13 cellular contexts compared by ENCODE assay signal in genomic region chr1:43074244-43074643, GRCh38.
A peak's percentile ranks its signal among the peaks of the same experiment; 100 is the strongest.
DNase-seq lines count a peak whose midpoint lies in the region; ATAC-seq, FAIRE-seq and TF ChIP-seq lines count a peak whose summit lies in the region.
"Had no signal": no experiment of that assay in that cellular context is flagged by ENCODE, and none has a peak within 500 bp of the region (broad histone marks: within the 10 kb centered on the region; RNA-seq: fewer than 3 reads in every experiment).

No MANE protein-coding gene starts in this region.

- no peak overlapping the region for H3K27ac Mint-ChIP-seq in H9
- H3K27ac Mint-ChIP-seq: dendritic cell treated with granulocyte-macrophage colony-stimulating factor and Interleukin-4, amounts not matched to agents 40 ng/mL and 50 ng/mL, for 4 days had no signal

- H2BK15ac ChIP-seq in H9 (ENCODE audit: low read depth, low read length): no peak overlapping the region

- H4K91ac ChIP-seq in H9 (ENCODE audit: insufficient read length, low read depth, low read length): no peak overlapping the region

- no peak overlapping the region for H3T11ph ChIP-seq in H9 (ENCODE audit: low read length)

- H3K23me2 ChIP-seq in H9 (ENCODE audit: insufficient read length, low read depth, low read length, poor library complexity, severe bottlenecking): no peaks in the 10 kb centered on the region

- H3K4me1 Mint-ChIP-seq in H9: peaks cover 32 to 35% of the 10 kb centered on the region in 2 experiments

- DNase-seq in NCI-H1417 (lab: John Stamatoyannopoulos, UW): peak in 2 of 3 experiments; percentile 12 to 34
- no peak for DNase-seq in NCI-H1417 treated with DMSO at 0.1 percent for 48 hours (lab: John Stamatoyannopoulos, UW)
- no peak for DNase-seq in H9
- DNase-seq in left lobe of liver (ENCODE audit: low spot score): no peak
- DNase-seq in GM19239 (ENCODE audit: insufficient read length, low spot score): no peak
- no peak for DNase-seq in caudate nucleus (lab: John Stamatoyannopoulos, UW)
- DNase-seq in GDM1 (lab: John Stamatoyannopoulos, UW): no peak
- DNase-seq: NCI-H524 treated with DMSO at 0.1 percent for 48 hours had no signal

- H3K9ac ChIP-seq in H9 (ENCODE audit: extremely low read depth, insufficient read length, low read length): no peak overlapping the region

- H3K4me2 ChIP-seq in H9 (ENCODE audit: insufficient read depth, insufficient read length, low read length): no peak overlapping the region

- H3K14ac ChIP-seq in H9 (ENCODE audit: insufficient read depth, low read length): no peak overlapping the region

- ATAC-seq in SK-N-SH treated with all-trans-retinoic acid at 6 μM for 48 hours: peak; percentile 66
- peak; percentile 38 for ATAC-seq in left lobe of liver

- no peak overlapping the region for H2BK20ac ChIP-seq in H9 (ENCODE audit: low read depth, low read length, poor library complexity, severe bottlenecking)

- H3K79me1 ChIP-seq in H9 (ENCODE audit: insufficient read depth, low read depth, low read length, poor library complexity, severe bottlenecking): no peaks in the 10 kb centered on the region

- WGBS in H9 (ENCODE audit: extremely low coverage, insufficient read length, low lambda C conversion rate): no CpG with 5 or more reads among the region's 3 CpGs

- H2AFZ ChIP-seq in H9 (ENCODE audit: low read length): no peak overlapping the region

- no peak overlapping the region for H2BK12ac ChIP-seq in H9 (ENCODE audit: insufficient read length, low read depth, low read length)

- H3K56ac ChIP-seq in H9 (ENCODE audit: insufficient read length, low read depth, low read length): no peak overlapping the region

- H3K27ac ChIP-seq in H9 (ENCODE audit: insufficient read length, low read depth, low read length): no peak overlapping the region
- no peak overlapping the region for H3K27ac ChIP-seq in caudate nucleus (ENCODE audit: low read depth, low read length)
- H3K27ac ChIP-seq: adrenal gland, thyroid gland had no signal

- no peak overlapping the region for H3K4ac ChIP-seq in H9 (ENCODE audit: low read depth, low read length)

- no peaks in the 10 kb centered on the region for H3K36me3 Mint-ChIP-seq in H9 (ENCODE audit: insufficient read depth in 1 of 3, low read depth in 3 of 3)
- H3K36me3 Mint-ChIP-seq: mesothelial cell of epicardium had no signal

- H3K4me3 Mint-ChIP-seq in H9: no peak overlapping the region
- H3K4me3 Mint-ChIP-seq: dendritic cell treated with granulocyte-macrophage colony-stimulating factor and Interleukin-4, amounts not matched to agents 40 ng/mL and 50 ng/mL, for 4 days; mesothelial cell of epicardium had no signal

- no peak overlapping the region for H3K23ac ChIP-seq in H9 (ENCODE audit: insufficient read length, low read depth, low read length)

- TF ChIP-seq CTCF in H9 (conservative IDR thresholded peaks at IDR 0.05): peak; percentile 30; the same call in 2 of the 3 replicates

- no peaks in the 10 kb centered on the region for H3K79me2 ChIP-seq in H9 (ENCODE audit: insufficient read depth, low read length)

- no peaks in the 10 kb centered on the region; the same call in 1 of the 2 replicates for H3K27me3 Mint-ChIP-seq in H9 (ENCODE audit: low read depth)

- H4K20me1 ChIP-seq in H9 (ENCODE audit: control insufficient read depth, insufficient read depth, insufficient read length): no peaks in the 10 kb centered on the region

- FAIRE-seq in GM19239 (lab: Jason Lieb, UNC): no peak

- no peak overlapping the region for H2BK5ac ChIP-seq in H9 (ENCODE audit: insufficient read length, low read length)

- H3K18ac ChIP-seq in H9 (ENCODE audit: insufficient read length, low read depth, low read length): no peak overlapping the region

- no peaks in the 10 kb centered on the region for H3K9me3 ChIP-seq in H9 (ENCODE audit: control insufficient read depth, low read depth, low read length)
- H3K9me3 ChIP-seq: adrenal gland, thyroid gland had no signal

- H3K27me3 ChIP-seq in H9 (ENCODE audit: insufficient read depth, low read length): no peaks in the 10 kb centered on the region
- H3K27me3 ChIP-seq: adrenal gland, thyroid gland had no signal

- H4K8ac ChIP-seq in H9 (replicated peaks; ENCODE audit: insufficient read length, low read depth, low read length): no peak overlapping the region

- no peak overlapping the region for H2BK120ac ChIP-seq in H9 (ENCODE audit: low read depth, low read length, poor library complexity, severe bottlenecking)

- H2AK5ac ChIP-seq in H9 (ENCODE audit: insufficient read length, low read length): no peak overlapping the region

- no peaks in the 10 kb centered on the region; a peak in 2 of 5 replicates for H3K9me3 Mint-ChIP-seq in H9
- H3K9me3 Mint-ChIP-seq: dendritic cell treated with granulocyte-macrophage colony-stimulating factor and Interleukin-4, amounts not matched to agents 40 ng/mL and 50 ng/mL, for 4 days; mesothelial cell of epicardium had no signal

- peaks cover 6% of the 10 kb centered on the region; the same call in 1 of the 2 replicates for H3K4me1 ChIP-seq in H9 (ENCODE audit: insufficient read depth, low read length)
- H3K4me1 ChIP-seq: adrenal gland had no signal

- H4K5ac ChIP-seq in H9 (ENCODE audit: insufficient read length, low read depth, low read length): no peak overlapping the region

TF ChIP-seq in SK-N-SH treated with all-trans-retinoic acid at 6 μM for 48 hours, 23 proteins besides CTCF, POLR2A, EP300 and RAD21:
- TF ChIP-seq POU6F1 (CRISPR knock-in tag; IDR thresholded peaks at IDR 0.05; ENCODE audit: borderline replicate concordance, low read depth) (no peak), PATZ1 (CRISPR knock-in tag; IDR thresholded peaks at IDR 0.05; ENCODE audit: borderline replicate concordance) (no peak), ISL1 (CRISPR knock-in tag; IDR thresholded peaks at IDR 0.05) (no peak), RARB (CRISPR knock-in tag; IDR thresholded peaks at IDR 0.05) (no peak), ESRRG (CRISPR knock-in tag; IDR thresholded peaks at IDR 0.05) (no peak)
TF ChIP-seq in SK-N-SH treated with all-trans-retinoic acid at 6 μM for 48 hours: peak in this region for 0.

Comparison
In these comparisons a context has a peak if more than half of its experiments do, and no peak if none do; other contexts are left out.
1. DNase-seq: peak in NCI-H1417 (2 of 3); none in NCI-H1417 treated with DMSO at 0.1 percent for 48 hours (single experiment), H9 (single experiment), left lobe of liver (single experiment), GM19239 (single experiment), caudate nucleus (0 of 61) and GDM1 (single experiment).